Comparison of ENCODE assay signal across 8 cellular contexts in the genomic region with DNA sequence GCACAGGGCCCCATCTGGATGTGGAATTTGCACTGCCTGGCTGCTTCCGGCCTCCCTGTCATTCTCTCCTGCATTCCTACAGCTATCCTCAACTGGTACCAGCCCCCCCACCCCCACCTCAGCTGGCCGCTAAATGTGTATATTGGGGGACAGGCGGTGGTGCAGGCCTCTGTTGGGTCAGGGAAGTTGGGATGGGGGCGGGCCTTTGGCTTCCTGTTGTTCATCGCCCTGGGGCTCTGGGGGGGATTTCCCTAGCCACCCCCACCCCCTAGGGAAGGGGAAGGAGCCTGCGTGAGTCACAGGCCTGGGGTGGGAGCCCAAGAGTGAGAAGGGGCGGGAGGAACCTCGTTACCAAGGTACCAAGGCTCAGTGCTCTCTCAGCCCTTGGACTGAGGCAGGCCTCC. TPM values are rescaled to one million over a fixed set of nuclear protein-coding genes. Genes with fewer than 3 reads are reported as not detected.
DNase-seq lines count a peak whose midpoint lies in the region; ATAC-seq and TF ChIP-seq lines count a peak whose summit lies in the region.

No MANE protein-coding gene starts in this region.

- peaks cover 9% of the 10 kb centered on the region for H3K36me3 Mint-ChIP-seq in glutamatergic neuron (ENCODE audit: unreplicated experiment)

- H3K4me3 Mint-ChIP-seq in glutamatergic neuron (ENCODE audit: unreplicated experiment), result no peak overlapping the region

- peaks cover 10% of the 10 kb centered on the region for H3K27me3 Mint-ChIP-seq in glutamatergic neuron (ENCODE audit: unreplicated experiment)

- ATAC-seq in GM18868 (IDR thresholded peaks at IDR 0.05; ENCODE audit: unreplicated experiment) (peak; percentile 58), HG02571 (IDR thresholded peaks at IDR 0.05; ENCODE audit: unreplicated experiment) (no peak)

- H3K4me1 Mint-ChIP-seq in glutamatergic neuron (ENCODE audit: low read depth, unreplicated experiment), result peaks cover 14% of the 10 kb centered on the region

- H3K9me3 Mint-ChIP-seq in glutamatergic neuron (ENCODE audit: unreplicated experiment), result peaks cover 2% of the 10 kb centered on the region

- peak; percentile 93 for DNase-seq in RWPE1 (ENCODE audit: low spot score)
- peak; percentile 69 for DNase-seq in activated gamma-delta T cell treated with anti-CD3 and anti-CD28 coated beads, Interleukin-2, amount 50 U/mL, for 16 hours (ENCODE audit: low read depth)
- DNase-seq in iPS-NIHi7 (ENCODE audit: extremely low spot score), result peak; percentile 52
- peak; percentile 79 for DNase-seq in stimulated activated CD8-positive, alpha-beta memory T cell treated with anti-CD3 and anti-CD28 coated beads, Interleukin-12 subunit alpha, Interleukin-12 subunit beta, amount 100 ng/mL, for 4 hours (ENCODE audit: low read depth)
- DNase-seq in cerebellar nuclear complex (lab: John Stamatoyannopoulos, UW), result no peak
- no peak for DNase-seq in glutamatergic neuron

- no peak overlapping the region for H3K27ac Mint-ChIP-seq in glutamatergic neuron (ENCODE audit: unreplicated experiment)

- H3K27ac ChIP-seq in RWPE1, result peak overlapping the region; percentile 86

- TF ChIP-seq CTCF in RWPE1 (conservative IDR thresholded peaks at IDR 0.05; ENCODE audit: low read depth) (no peak), glutamatergic neuron (IDR thresholded peaks at IDR 0.05; ENCODE audit: partially characterized antibody, unreplicated experiment) (no peak)

- POLR2A ChIA-PET in RWPE1 (lab: Yijun Ruan, JAX; ENCODE audit: low non-redundant PET), result no interaction called here

- CTCF ChIA-PET in RWPE1 (lab: Yijun Ruan, JAX), result interaction anchor here (0.6 to 0.7 kb wide), 3 partner anchors 8 to 91 kb away, joined by 3 to 4 read pairs (median 3); no protein-coding TSS in a partner anchor

RNA-seq across cellular contexts. Expression of gene POU2F2, which starts 10.6 kb away (rescaled TPM):
- 53.4 TPM for total RNA-seq in glutamatergic neuron (ENCODE audit: unreplicated experiment)

RNA-seq across cellular contexts. Expression of gene ZNF574, which starts 45.7 kb away (rescaled TPM):
- 24.1 TPM for total RNA-seq in glutamatergic neuron (ENCODE audit: unreplicated experiment)

RNA-seq across cellular contexts. Expression of gene GRIK5, which starts 51.7 kb away (rescaled TPM):
- total RNA-seq in glutamatergic neuron (ENCODE audit: unreplicated experiment), result 79.1 TPM

Comparison
In these comparisons a context has a peak if more than half of its experiments do, and no peak if none do; other contexts are left out.
1. DNase-seq: peak in RWPE1 (single experiment), activated gamma-delta T cell treated with anti-CD3 and anti-CD28 coated beads, Interleukin-2, amount 50 U/mL, for 16 hours (single experiment), iPS-NIHi7 (single experiment) and stimulated activated CD8-positive, alpha-beta memory T cell treated with anti-CD3 and anti-CD28 coated beads, Interleukin-12 subunit alpha, Interleukin-12 subunit beta, amount 100 ng/mL, for 4 hours (single experiment); none in cerebellar nuclear complex (0 of 2) and glutamatergic neuron (single experiment).